Comparison of ENCODE assay signal across 8 cellular contexts in genomic region chr3:183428140-183429023, GRCh38. TPM values are rescaled to one million over a fixed set of nuclear protein-coding genes. Genes with fewer than 3 reads are reported as not detected.
DNase-seq lines count a peak whose midpoint lies in the region; ATAC-seq and TF ChIP-seq lines count a peak whose summit lies in the region.

A gene with protein sequence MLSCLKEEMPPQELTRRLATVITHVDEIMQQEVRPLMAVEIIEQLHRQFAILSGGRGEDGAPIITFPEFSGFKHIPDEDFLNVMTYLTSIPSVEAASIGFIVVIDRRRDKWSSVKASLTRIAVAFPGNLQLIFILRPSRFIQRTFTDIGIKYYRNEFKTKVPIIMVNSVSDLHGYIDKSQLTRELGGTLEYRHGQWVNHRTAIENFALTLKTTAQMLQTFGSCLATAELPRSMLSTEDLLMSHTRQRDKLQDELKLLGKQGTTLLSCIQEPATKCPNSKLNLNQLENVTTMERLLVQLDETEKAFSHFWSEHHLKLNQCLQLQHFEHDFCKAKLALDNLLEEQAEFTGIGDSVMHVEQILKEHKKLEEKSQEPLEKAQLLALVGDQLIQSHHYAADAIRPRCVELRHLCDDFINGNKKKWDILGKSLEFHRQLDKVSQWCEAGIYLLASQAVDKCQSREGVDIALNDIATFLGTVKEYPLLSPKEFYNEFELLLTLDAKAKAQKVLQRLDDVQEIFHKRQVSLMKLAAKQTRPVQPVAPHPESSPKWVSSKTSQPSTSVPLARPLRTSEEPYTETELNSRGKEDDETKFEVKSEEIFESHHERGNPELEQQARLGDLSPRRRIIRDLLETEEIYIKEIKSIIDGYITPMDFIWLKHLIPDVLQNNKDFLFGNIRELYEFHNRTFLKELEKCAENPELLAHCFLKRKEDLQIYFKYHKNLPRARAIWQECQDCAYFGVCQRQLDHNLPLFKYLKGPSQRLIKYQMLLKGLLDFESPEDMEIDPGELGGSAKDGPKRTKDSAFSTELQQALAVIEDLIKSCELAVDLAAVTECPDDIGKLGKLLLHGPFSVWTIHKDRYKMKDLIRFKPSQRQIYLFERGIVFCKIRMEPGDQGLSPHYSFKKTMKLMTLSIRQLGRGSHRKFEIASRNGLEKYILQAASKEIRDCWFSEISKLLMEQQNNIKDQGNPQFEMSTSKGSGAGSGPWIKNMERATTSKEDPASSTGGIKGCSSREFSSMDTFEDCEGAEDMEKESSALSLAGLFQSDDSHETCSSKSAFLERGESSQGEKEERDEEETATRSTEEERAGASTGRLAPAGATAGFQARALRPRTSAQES (minus strand): TSS chr3:183428619. CDS start chr3:183427977, 642 bp downstream.

- BruUV-seq in Caco-2 (replicated peaks; lab: Mats Ljungman, UMichigan), result no TSS peak

- H4K20me1 ChIP-seq in hepatocyte (ENCODE audit: insufficient read depth, poor library complexity, severe bottlenecking), result no peaks in the 10 kb centered on the region

- H3K79me2 ChIP-seq in hepatocyte, result no peaks in the 10 kb centered on the region

- peaks cover 12% of the 10 kb centered on the region for H3K4me1 Mint-ChIP-seq in Caco-2 (ENCODE audit: low read depth, unreplicated experiment)
- H3K4me1 Mint-ChIP-seq in T-cell, result peaks cover 19 to 33% (median 24%) of the 10 kb centered on the region in 3 donors

- H3K36me3 ChIP-seq in Caco-2 (ENCODE audit: control insufficient read depth, insufficient read depth, low read length) (no peaks in the 10 kb centered on the region), hepatocyte (replicated peaks; ENCODE audit: insufficient read depth, low read depth) (no peaks in the 10 kb centered on the region), aorta (ENCODE audit: control insufficient read depth in 1 of 2, insufficient read depth in 2 of 2, low read length in 1 of 2) (no peaks in the 10 kb centered on the region)

- CTCF ChIA-PET in Caco-2 (lab: Charles Lee), result interaction anchor here (0.8 kb wide), 1 partner anchor 396 kb away, joined by 3 read pairs; no protein-coding TSS in a partner anchor
- CTCF ChIA-PET in T-cell (lab: Charles Lee), result interaction anchor here in 1 of 2 donors (0.6 kb wide), 1 partner anchor 24 kb away, joined by 3 read pairs; no protein-coding TSS in a partner anchor

- no peaks in the 10 kb centered on the region for H3K27me3 ChIP-seq in Caco-2 (replicated peaks; ENCODE audit: control insufficient read depth, insufficient read depth, low read length)
- H3K27me3 ChIP-seq in hepatocyte, result peaks cover 50% of the 10 kb centered on the region
- no peaks in the 10 kb centered on the region for H3K27me3 ChIP-seq in aorta (ENCODE audit: control insufficient read depth in 1 of 2, insufficient read depth in 2 of 2, low read length in 1 of 2)

- POLR2A ChIA-PET in Caco-2 (lab: Charles Lee) (interaction anchor here (0.6 kb wide), 1 partner anchor 65 kb away, joined by 4 read pairs; no protein-coding TSS in a partner anchor), T-cell (lab: Charles Lee) (interaction anchor here (0.6 kb wide), 2 partner anchors 332 to 333 kb away, joined by 3 to 5 read pairs; no protein-coding TSS in a partner anchor)

- TF ChIP-seq CTCF in Caco-2 (IDR thresholded peaks at IDR 0.05; ENCODE audit: insufficient read depth in 1 of 2, low read depth in 1 of 2, low read length in 1 of 2, severe bottlenecking in 1 of 2, unreplicated experiment in 1 of 2) (no peak), LNCaP clone FGC (IDR thresholded peaks at IDR 0.05; ENCODE audit: control insufficient read depth, extremely low read depth, insufficient read depth) (no peak), hepatocyte (IDR thresholded peaks at IDR 0.05; ENCODE audit: poor library complexity) (no peak), retinal pigment epithelial cell (conservative IDR thresholded peaks at IDR 0.05; ENCODE audit: low read depth, low read length) (no peak)

- H3K9me2 ChIP-seq in hepatocyte (replicated peaks; ENCODE audit: insufficient read depth), result no peaks in the 10 kb centered on the region

- H3K36me3 Mint-ChIP-seq in Caco-2 (ENCODE audit: insufficient read depth, unreplicated experiment) (no peaks in the 10 kb centered on the region), T-cell (no peaks in the 10 kb centered on the region)

- H3K9me3 Mint-ChIP-seq in Caco-2 (ENCODE audit: unreplicated experiment) (no peaks in the 10 kb centered on the region), T-cell (no peaks in the 10 kb centered on the region)

- peak within 1 kb of the TSS; percentile 86 for H2AFZ ChIP-seq in hepatocyte

- H3K4me3 Mint-ChIP-seq in Caco-2 (ENCODE audit: unreplicated experiment) (peak within 1 kb of the TSS; percentile 80), T-cell (peak within 1 kb of the TSS; percentile 80 to 89 (median 88))

- ATAC-seq in GM21576 (IDR thresholded peaks at IDR 0.05; ENCODE audit: unreplicated experiment), result peak; percentile 75
- ATAC-seq in T-cell (replicated peaks in 1 of 4), result peak; percentile 89 to 93 (median 90)
- ATAC-seq in aorta (ENCODE audit: low FRiP score), result peak; percentile 47

- no peaks in the 10 kb centered on the region for H3K27me3 Mint-ChIP-seq in Caco-2 (ENCODE audit: insufficient read depth, unreplicated experiment)
- H3K27me3 Mint-ChIP-seq in T-cell, result peaks cover 0 to 5% of the 10 kb centered on the region in 2 donors

- H3K27ac ChIP-seq in hepatocyte (no peak within 1 kb of the TSS), aorta (ENCODE audit: low read depth in 1 of 2, low read length in 2 of 2) (no peak within 1 kb of the TSS)

- H3K27ac Mint-ChIP-seq in Caco-2 (ENCODE audit: unreplicated experiment) (no peak within 1 kb of the TSS), T-cell (peak within 1 kb of the TSS in 1 of 2 donors; percentile 69)

- H3K9me3 ChIP-seq in Caco-2, result no peaks in the 10 kb centered on the region
- no peaks in the 10 kb centered on the region for H3K9me3 ChIP-seq in hepatocyte (ENCODE audit: low read depth)
- no peaks in the 10 kb centered on the region for H3K9me3 ChIP-seq in aorta (ENCODE audit: control insufficient read depth, low read length)

- H3K4me2 ChIP-seq in hepatocyte, result peak within 1 kb of the TSS; percentile 100

- DNase-seq in Caco-2 (peak; percentile 64 to 81), LNCaP clone FGC (ENCODE audit: low read depth) (no peak), T-cell (peak; percentile 35 to 77 (median 62)), anterior cingulate cortex (lab: John Stamatoyannopoulos, UW) (peak in 55 of 58 donors; percentile 6 to 86 (median 58)), hepatocyte (ENCODE audit: low spot score) (peak; percentile 69), retinal pigment epithelial cell (ENCODE audit: low read depth) (no peak), aorta (peak; percentile 79 to 87)

- intact Hi-C loops in Caco-2 (cut with micrococcal nuclease; ENCODE audit: unreplicated experiment) (no loop called here), aorta (cut with DNase I) (no loop called here)

- peaks cover 5% of the 10 kb centered on the region for H3K4me1 ChIP-seq in Caco-2
- peaks cover 9% of the 10 kb centered on the region for H3K4me1 ChIP-seq in hepatocyte (ENCODE audit: insufficient read depth)
- H3K4me1 ChIP-seq in aorta (ENCODE audit: control insufficient read depth in 1 of 2, insufficient read depth in 2 of 2, low read length in 2 of 2), result no peaks in the 10 kb centered on the region

- WGBS in hepatocyte (ENCODE audit: low lambda C conversion rate, missing lambda C conversion rate), result 1% methylated on average over 82 of the region's 98 CpGs
- WGBS in aorta, 2 donors, result 0% methylated on average over 80 to 98 of the region's 98 CpGs

- H3K4me3 ChIP-seq in Caco-2 (ENCODE audit: low read depth, low read length) (peak within 1 kb of the TSS; percentile 81), LNCaP clone FGC (ENCODE audit: low read depth, low read length) (peak within 1 kb of the TSS; percentile 62), hepatocyte (peak within 1 kb of the TSS; percentile 47), retinal pigment epithelial cell (ENCODE audit: low read length) (peak within 1 kb of the TSS; percentile 61), aorta (ENCODE audit: low read length in 2 of 2) (peak within 1 kb of the TSS; percentile 33 to 57)

RNA-seq across cellular contexts. Expression of the gene that starts here (rescaled TPM):
- 3.9 and 4.6 TPM in 2 replicates for total RNA-seq in Caco-2 (2022)
- 1 to 10 TPM; 4.8 to 8.1 (median 5.9) TPM for total RNA-seq in T-cell
- total RNA-seq in hepatocyte, result 0.40 and 0.63 TPM in 2 replicates
- polyA plus RNA-seq in hepatocyte, result 0.10 and 0.17 TPM in 2 replicates
- 1 to 10 TPM in 1 of 2 donors, under 1 TPM in 1; 0.75 to 1.0 TPM for total RNA-seq in aorta
- polyA plus RNA-seq in aorta, result under 1 TPM; 0.13 to 0.33 TPM

Comparison
In these comparisons a context has a peak if more than half of its experiments do, and no peak if none do; other contexts are left out.
1. Peak in DNase-seq, H3K4me3 ChIP-seq and H3K4me2 ChIP-seq in hepatocyte; RNA of the gene not detected or under 1 TPM.
2. DNase-seq: peak in Caco-2 (2 of 2), T-cell (34 of 34), anterior cingulate cortex (55 of 58) and aorta (2 of 2); none in LNCaP clone FGC (single experiment) and retinal pigment epithelial cell (single experiment).
3. Peak in every context shown above with its lines, with median percentiles within 50 percentile points of each other: H3K4me3 ChIP-seq and ATAC-seq.